Comparison of ENCODE assay signal across 8 cellular contexts in genomic region chr19:57477191-57478008, GRCh38. TPM values are rescaled to one million over a fixed set of nuclear protein-coding genes. Genes with fewer than 3 reads are reported as not detected.
A peak's percentile ranks its signal among the peaks of the same experiment; 100 is the strongest.
DNase-seq lines count a peak whose midpoint lies in the region; ATAC-seq and TF ChIP-seq lines count a peak whose summit lies in the region.

TSS of gene ZNF772 (minus strand) at chr19:57477566. CDS start at chr19:57477309, 257 bp downstream.

- no peaks in the 10 kb centered on the region; the same call in 1 of the 2 replicates for H3K27me3 Mint-ChIP-seq in HFFc6 (ENCODE audit: insufficient read depth)
- H3K27me3 Mint-ChIP-seq in T-cell: no peaks in the 10 kb centered on the region

- TF ChIP-seq CTCF in GM10266 (IDR thresholded peaks at IDR 0.05; ENCODE audit: control insufficient read depth, insufficient read depth, low read depth, missing control alignments) (peak; percentile 48), HFFc6 (IDR thresholded peaks at IDR 0.05) (peak; percentile 70), left ventricle myocardium inferior (IDR thresholded peaks at IDR 0.05; ENCODE audit: borderline replicate concordance) (peak; percentile 82), upper lobe of left lung (IDR thresholded peaks at IDR 0.05) (peak; percentile 24 to 80 (median 44))

- POLR2A ChIA-PET in T-cell (lab: Charles Lee): no interaction called here

- H3K9me3 ChIP-seq in left ventricle myocardium inferior (replicated peaks) (peaks cover 48% of the 10 kb centered on the region), upper lobe of left lung (peaks cover 40 to 61% (median 58%) of the 10 kb centered on the region in 4 donors)

- H3K4me1 Mint-ChIP-seq in HFFc6 (ENCODE audit: low read depth) (peaks cover 8% of the 10 kb centered on the region; the same call in 1 of the 2 replicates), T-cell (peaks cover 19 to 22% (median 20%) of the 10 kb centered on the region in 3 donors)

- ATAC-seq in T-cell (replicated peaks in 1 of 4) (peak; percentile 100), upper lobe of left lung (ENCODE audit: low FRiP score in 2 of 2) (peak; percentile 97 to 98)

- H3K27ac Mint-ChIP-seq in HFFc6 (peak within 1 kb of the TSS; percentile 65), T-cell (peak within 1 kb of the TSS; percentile 87 to 90)

- H3K27ac ChIP-seq in left ventricle myocardium inferior (replicated peaks) (peak within 1 kb of the TSS; percentile 90), upper lobe of left lung (peak within 1 kb of the TSS; percentile 66 to 84 (median 80))

- TF ChIP-seq EP300 in upper lobe of left lung (IDR thresholded peaks at IDR 0.05): no peak

- DNase-seq in GM10266 (ENCODE audit: extremely low spot score) (peak; percentile 91), HFFc6 (peak; percentile 82), NCI-H1048 (lab: John Stamatoyannopoulos, UW) (peak; percentile 82), T-cell (peak; percentile 63 to 94 (median 88)), amniotic stem cell (lab: John Stamatoyannopoulos, UW) (peak; percentile 97), left ventricle myocardium inferior (peak; percentile 92), posterior vena cava (ENCODE audit: low spot score) (peak; percentile 95), upper lobe of left lung (peak; percentile 85 to 91)

- WGBS in upper lobe of left lung, 2 donors: 8 to 15% methylated on average over 20 to 38 of the region's 38 CpGs

- H3K36me3 ChIP-seq in left ventricle myocardium inferior: peaks cover 42% of the 10 kb centered on the region
- peaks cover 4 to 36% (median 29%) of the 10 kb centered on the region in 4 donors for H3K36me3 ChIP-seq in upper lobe of left lung

- H3K9me3 Mint-ChIP-seq in HFFc6 (peaks cover 66% of the 10 kb centered on the region), T-cell (peaks cover 25 to 55% (median 48%) of the 10 kb centered on the region in 3 donors)

- peak within 1 kb of the TSS; percentile 86 for H3K4me3 Mint-ChIP-seq in HFFc6
- H3K4me3 Mint-ChIP-seq in T-cell: peak within 1 kb of the TSS; percentile 84 to 93 (median 88)

- intact Hi-C loops in left ventricle myocardium inferior (cut with micrococcal nuclease): no loop called here
- intact Hi-C loops in posterior vena cava (cut with DNase I): no loop called here

- H3K36me3 Mint-ChIP-seq in HFFc6 (ENCODE audit: low read depth) (peaks cover 53% of the 10 kb centered on the region), T-cell (peaks cover 61% of the 10 kb centered on the region)

- no peak for TF ChIP-seq POLR2A in upper lobe of left lung (IDR thresholded peaks at IDR 0.05)

- peaks cover 28% of the 10 kb centered on the region for H3K4me1 ChIP-seq in left ventricle myocardium inferior
- H3K4me1 ChIP-seq in upper lobe of left lung: peaks cover 7 to 14% (median 9%) of the 10 kb centered on the region in 4 donors

- CTCF ChIA-PET in T-cell (lab: Charles Lee): interaction anchor here in 1 of 2 donors (0.6 to 1.1 kb wide), 3 partner anchors 10 to 335 kb away, joined by 3 to 5 read pairs (median 3); partner anchors contain the start of gene ZNF773

- H3K4me3 ChIP-seq in left ventricle myocardium inferior (peak within 1 kb of the TSS; percentile 75), upper lobe of left lung (peak within 1 kb of the TSS; percentile 33 to 76 (median 64))

- H3K27me3 ChIP-seq in left ventricle myocardium inferior (ENCODE audit: low read depth) (no peaks in the 10 kb centered on the region), upper lobe of left lung (no peaks in the 10 kb centered on the region)

RNA-seq across cellular contexts. Expression of gene ZNF772, which starts in this region (rescaled TPM):
- total RNA-seq in HFFc6 (2021; fragmentation: NEBNext Ultra II Directional; extraction: Animal tissue kit (Norgen Biotek cat#: 25700)): 1 to 10 TPM; 2.3 to 5.9 (median 4.7) TPM
- total RNA-seq in T-cell: 10 to 100 TPM in 1 of 5 donors, 1 to 10 TPM in 4; 2.3 to 12.1 (median 9.4) TPM
- total RNA-seq in left ventricle myocardium inferior: 22.6 TPM
- 1 to 10 TPM; 6.3 to 8.1 TPM for total RNA-seq in posterior vena cava
- 10 to 100 TPM in 1 of 6 donors, 1 to 10 TPM in 5; 4.3 to 17.3 (median 6.8) TPM for total RNA-seq in upper lobe of left lung

Comparison
In these comparisons a context has a peak if more than half of its experiments do, and no peak if none do; other contexts are left out.
1. Peak in every context shown above with its lines: DNase-seq, ATAC-seq, H3K4me3 ChIP-seq and H3K27ac ChIP-seq.